In genomic region chr12:86137936-86138335, GRCh38 we compare ENCODE assay signal across 13 cellular contexts.
DNase-seq lines count a peak whose midpoint lies in the region; ATAC-seq and TF ChIP-seq lines count a peak whose summit lies in the region.
"Had no signal": no experiment of that assay in that cellular context is flagged by ENCODE, and none has a peak within 500 bp of the region (broad histone marks: within the 10 kb centered on the region; RNA-seq: fewer than 3 reads in every experiment).

No MANE protein-coding gene starts in this region.

- peak overlapping the region; percentile 7 for H3K4me3 Mint-ChIP-seq in type B pancreatic cell
- H3K4me3 Mint-ChIP-seq: activated CD8-positive, alpha-beta T cell treated with anti-CD3 and anti-CD28 coated beads, Interleukin-2, amount 10 ng/mL, durations not matched to agents 7 days and 5 days; naive B cell; T-helper 2 cell treated with Interferon-gamma antibody and Interleukin-4, amounts not matched to agents 5 μg/mL and 100 μg/mL, for 36 hours had no signal

- peaks cover 23% of the 10 kb centered on the region for H3K4me1 Mint-ChIP-seq in type B pancreatic cell (ENCODE audit: unreplicated experiment)
- H3K4me1 Mint-ChIP-seq: naive B cell had no signal

- TF ChIP-seq CTCF in HFF-Myc (IDR thresholded peaks at IDR 0.05; ENCODE audit: low read depth, low read length, missing control alignments) (no peak), fibroblast of the aortic adventitia (IDR thresholded peaks at IDR 0.05; ENCODE audit: insufficient read depth, low read length) (no peak), type B pancreatic cell (conservative IDR thresholded peaks at IDR 0.05) (no peak)

- H3K27me3 Mint-ChIP-seq in type B pancreatic cell, result no peaks in the 10 kb centered on the region
- H3K27me3 Mint-ChIP-seq: naive B cell had no signal

- H3K27ac Mint-ChIP-seq in type B pancreatic cell, result no peak overlapping the region
- H3K27ac Mint-ChIP-seq: activated CD8-positive, alpha-beta T cell treated with anti-CD3 and anti-CD28 coated beads, Interleukin-2, amount 10 ng/mL, durations not matched to agents 7 days and 5 days; naive B cell; T-helper 2 cell treated with Interferon-gamma antibody and Interleukin-4, amounts not matched to agents 5 μg/mL and 100 μg/mL, for 36 hours had no signal

- in situ Hi-C loops in KBM-7 (cut with MboI; ENCODE audit: low pct_unique_long_range_greater_than_20kb, low sequenced_read_pairs), result no loop called here

- DNase-seq in HFF-Myc (ENCODE audit: extremely low read depth, low read depth), result peak; percentile 2
- peak; percentile 86 for DNase-seq in amniotic epithelial cell (ENCODE audit: low read depth)
- peak; percentile 89 for DNase-seq in fibroblast of the aortic adventitia (ENCODE audit: low read depth)
- DNase-seq in type B pancreatic cell (ENCODE audit: extremely low spot score, unreplicated experiment), result no peak
- DNase-seq in activated effector memory CD4-positive, alpha-beta T cell treated with Interleukin-2 at 50 U/mL for 16 hours, result no peak
- DNase-seq in left lobe of liver (ENCODE audit: low spot score), result no peak
- DNase-seq in KBM-7, result no peak
- DNase-seq: activated CD8-positive, alpha-beta T cell treated with anti-CD3 and anti-CD28 coated beads, Interleukin-2, amount 10 ng/mL, durations not matched to agents 7 days and 5 days; activated naive CD4-positive, alpha-beta T cell treated with Interleukin-2 at 50 U/mL for 16 hours; naive B cell; right cardiac atrium had no signal

- H3K36me3 Mint-ChIP-seq in type B pancreatic cell, result no peaks in the 10 kb centered on the region
- H3K36me3 Mint-ChIP-seq: naive B cell had no signal

- peaks cover 3% of the 10 kb centered on the region for H3K9me3 Mint-ChIP-seq in type B pancreatic cell

- ATAC-seq in left lobe of liver, result no peak
- ATAC-seq: activated CD8-positive, alpha-beta T cell treated with anti-CD3 and anti-CD28 coated beads, Interleukin-2, amount 10 ng/mL, durations not matched to agents 7 days and 5 days; right cardiac atrium had no signal

- no peak overlapping the region for H3K4me3 ChIP-seq in HFF-Myc (replicated peaks; ENCODE audit: low read depth, low read length)
- H3K4me3 ChIP-seq in fibroblast of the aortic adventitia (ENCODE audit: low read depth, low read length), result no peak overlapping the region
- H3K4me3 ChIP-seq: coronary artery had no signal

Comparison
In these comparisons a context has a peak if more than half of its experiments do, and no peak if none do; other contexts are left out.
1. DNase-seq: peak in HFF-Myc (single experiment), amniotic epithelial cell (single experiment) and fibroblast of the aortic adventitia (single experiment); none in type B pancreatic cell (single experiment), activated effector memory CD4-positive, alpha-beta T cell treated with Interleukin-2 at 50 U/mL for 16 hours (single experiment), left lobe of liver (single experiment) and KBM-7 (single experiment).